In the genomic region with DNA sequence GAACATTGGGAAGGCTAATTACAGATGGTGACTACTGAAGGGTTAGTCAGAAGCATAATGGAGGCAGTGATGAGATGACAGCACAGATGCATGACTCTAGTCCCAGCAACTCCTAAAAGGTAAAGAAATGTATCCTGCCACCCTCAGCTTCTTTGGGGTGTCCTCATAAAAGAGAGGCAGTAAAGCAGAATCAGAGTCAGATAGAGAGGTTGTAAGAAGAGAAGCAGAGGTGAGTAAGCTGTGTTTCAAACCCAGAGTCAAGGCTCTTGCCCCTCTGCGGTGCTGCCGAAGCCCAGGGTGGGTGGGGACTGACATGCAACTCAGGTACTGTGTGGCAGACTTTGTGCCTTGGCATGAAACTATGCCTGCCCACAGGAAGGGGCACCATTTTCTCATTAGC, we compare ENCODE assay signal across 22 cellular contexts.
"Had no signal": no experiment of that assay in that cellular context is flagged by ENCODE, and none has a peak within 500 bp of the region (broad histone marks: within the 10 kb centered on the region; RNA-seq: fewer than 3 reads in every experiment).

No MANE protein-coding gene starts in this region.

- H3K27ac ChIP-seq: brain microvascular endothelial cell, Peyer's patch, SJCRH30, SK-N-MC, WERI-Rb-1 had no signal

- H3K27ac Mint-ChIP-seq: activated CD4-positive, alpha-beta T cell treated with anti-CD3 and anti-CD28 coated beads, Interleukin-2, amount 10 ng/mL, durations not matched to agents 24 days and 14 days; activated CD8-positive, alpha-beta T cell treated with anti-CD3 and anti-CD28 coated beads, Interleukin-2, amount 10 ng/mL, durations not matched to agents 7 days and 5 days; activated naive CD4-positive, alpha-beta T cell treated with anti-CD3 and anti-CD28 coated beads, Interleukin-2, amount 10 ng/mL, durations not matched to agents 7 days and 5 days; activated naive CD8-positive, alpha-beta T cell; activated naive CD8-positive, alpha-beta T cell treated with anti-CD3 and anti-CD28 coated beads, Interleukin-2, amount 50 U/mL, for 24 hours had no signal

- ATAC-seq: activated CD8-positive, alpha-beta T cell treated with anti-CD3 and anti-CD28 coated beads, Interleukin-2, amount 10 ng/mL, durations not matched to agents 7 days and 5 days; activated naive CD8-positive, alpha-beta T cell treated with anti-CD3 and anti-CD28 coated beads, Interleukin-2, amount 50 U/mL, for 24 hours; activated T-cell treated with anti-CD3 and anti-CD28 coated beads, Interleukin-2, amount 50 U/mL, for 4 hours; K562; PC-3 had no signal

- H3K36me3 Mint-ChIP-seq: activated naive CD8-positive, alpha-beta T cell had no signal

- H3K9me3 Mint-ChIP-seq: activated CD4-positive, alpha-beta T cell treated with anti-CD3 and anti-CD28 coated beads, Interleukin-2, amount 10 ng/mL, durations not matched to agents 24 days and 14 days; activated naive CD4-positive, alpha-beta T cell treated with anti-CD3 and anti-CD28 coated beads, Interleukin-2, amount 10 ng/mL, durations not matched to agents 7 days and 5 days; activated naive CD8-positive, alpha-beta T cell treated with anti-CD3 and anti-CD28 coated beads, Interleukin-2, amount 50 U/mL, for 24 hours; activated T-cell treated with anti-CD3 and anti-CD28 coated beads, Interleukin-2, amount 50 U/mL, for 4 hours had no signal

- H3K4me1 ChIP-seq: Peyer's patch had no signal

- H3K4me3 Mint-ChIP-seq: activated CD4-positive, alpha-beta T cell treated with anti-CD3 and anti-CD28 coated beads, Interleukin-2, amount 10 ng/mL, durations not matched to agents 24 days and 14 days; activated CD8-positive, alpha-beta T cell treated with anti-CD3 and anti-CD28 coated beads, Interleukin-2, amount 10 ng/mL, durations not matched to agents 7 days and 5 days; activated naive CD4-positive, alpha-beta T cell treated with anti-CD3 and anti-CD28 coated beads, Interleukin-2, amount 10 ng/mL, durations not matched to agents 7 days and 5 days; activated naive CD8-positive, alpha-beta T cell; activated naive CD8-positive, alpha-beta T cell treated with anti-CD3 and anti-CD28 coated beads, Interleukin-2, amount 50 U/mL, for 24 hours; activated T-cell treated with anti-CD3 and anti-CD28 coated beads, Interleukin-2, amount 50 U/mL, for 4 hours had no signal

- H3K4me1 Mint-ChIP-seq: activated naive CD4-positive, alpha-beta T cell treated with anti-CD3 and anti-CD28 coated beads, Interleukin-2, amount 10 ng/mL, durations not matched to agents 7 days and 5 days had no signal

- H3K27me3 ChIP-seq: brain microvascular endothelial cell, Peyer's patch, SJCRH30 had no signal

- H3K4me3 ChIP-seq: K562, Peyer's patch, SJCRH30, SK-N-MC had no signal

- DNase-seq: activated CD4-positive, alpha-beta T cell treated with anti-CD3 and anti-CD28 coated beads for 1 hour; activated CD4-positive, alpha-beta T cell treated with anti-CD3 and anti-CD28 coated beads, Interleukin-2, amount 10 ng/mL, durations not matched to agents 24 days and 14 days; activated CD4-positive, alpha-beta T cell treated with anti-CD3 and anti-CD28 coated beads, Interleukin-2, amount 50 U/mL, for 4 hours; activated CD4-positive, CD25-positive, alpha-beta regulatory T cell; activated CD8-positive, alpha-beta T cell treated with anti-CD3 and anti-CD28 coated beads, Interleukin-2, amount 10 ng/mL, durations not matched to agents 7 days and 5 days; activated effector memory CD4-positive, alpha-beta T cell treated with Interleukin-2 at 50 U/mL for 16 hours; activated naive CD4-positive, alpha-beta T cell treated with anti-CD3 and anti-CD28 coated beads, Interleukin-2, amount 10 ng/mL, durations not matched to agents 7 days and 5 days; activated naive CD8-positive, alpha-beta T cell treated with anti-CD3 and anti-CD28 coated beads, Interleukin-2, amount 50 U/mL, for 24 hours; activated T-cell treated with anti-CD3 and anti-CD28 coated beads, Interleukin-2, amount 50 U/mL, for 4 hours; NCI-H1048; NCI-H1930; NCI-H524; NK-92 treated with Interleukin-12 subunit alpha and Interleukin-12 subunit beta, amount 100 ng/mL, for 24 hours; PC-3; T1000; WERI-Rb-1 had no signal

- H3K27me3 Mint-ChIP-seq: activated CD4-positive, alpha-beta T cell treated with anti-CD3 and anti-CD28 coated beads, Interleukin-2, amount 10 ng/mL, durations not matched to agents 24 days and 14 days; activated naive CD8-positive, alpha-beta T cell; activated naive CD8-positive, alpha-beta T cell treated with anti-CD3 and anti-CD28 coated beads, Interleukin-2, amount 50 U/mL, for 24 hours had no signal

- H3K9me3 ChIP-seq: Peyer's patch, SJCRH30 had no signal

- H3K36me3 ChIP-seq: brain microvascular endothelial cell, Peyer's patch, SJCRH30, WERI-Rb-1 had no signal
